ENCODE assay signal across 8 cellular contexts in genomic region chr10:131786756-131787605, GRCh38.
DNase-seq lines count a peak whose midpoint lies in the region; ATAC-seq and TF ChIP-seq lines count a peak whose summit lies in the region.

No MANE protein-coding gene starts in this region.

- peaks cover 3% of the 10 kb centered on the region for H3K27me3 Mint-ChIP-seq in activated CD8-positive, alpha-beta T cell treated with anti-CD3 and anti-CD28 coated beads for 36 hours
- peaks cover 4% of the 10 kb centered on the region for H3K27me3 Mint-ChIP-seq in glutamatergic neuron (ENCODE audit: unreplicated experiment)
- H3K27me3 Mint-ChIP-seq in activated T-helper 2 cell treated with anti-CD3 and anti-CD28 coated beads, Interferon-gamma antibody, Interleukin-2, Interleukin-4, amounts not matched to agents 10 μg/mL and 5 μg/mL and 100 μg/mL, durations not matched to agents 14 hours and 24 hours and 36 hours (ENCODE audit: low read depth) = no peaks in the 10 kb centered on the region

- DNase-seq in NCI-H2029 (lab: John Stamatoyannopoulos, UW) (peak; percentile 8), NCI-H2029 treated with DMSO at 0.1 percent for 48 hours (lab: John Stamatoyannopoulos, UW) (no peak), LNCaP clone FGC (ENCODE audit: low read depth) (peak; percentile 6), glutamatergic neuron (no peak)
- peak; percentile 67 for DNase-seq in activated CD8-positive, alpha-beta T cell treated with anti-CD3 and anti-CD28 coated beads for 36 hours
- peak; percentile 11 for DNase-seq in stimulated activated CD4-positive, alpha-beta T cell treated with anti-CD3 and anti-CD28 coated beads, Interleukin-1b, Interleukin-23, amount 100 ng/mL, for 48 hours
- DNase-seq in activated T-helper 2 cell treated with anti-CD3 and anti-CD28 coated beads, Interferon-gamma antibody, Interleukin-2, Interleukin-4, amounts not matched to agents 10 μg/mL and 5 μg/mL and 100 μg/mL, durations not matched to agents 14 hours and 24 hours and 36 hours (ENCODE audit: low spot score) = no peak

- POLR2A ChIA-PET in activated CD8-positive, alpha-beta T cell treated with anti-CD3 and anti-CD28 coated beads for 36 hours (lab: Charles Lee) = interaction anchor here (0.7 kb wide), 1 partner anchor 23 kb away, joined by 3 read pairs; no protein-coding TSS in a partner anchor

- CTCF ChIA-PET in activated CD8-positive, alpha-beta T cell treated with anti-CD3 and anti-CD28 coated beads for 36 hours (lab: Charles Lee) = interaction anchor here (0.8 to 1.3 kb wide), 5 partner anchors 10 to 88 kb away, joined by 3 to 4 read pairs (median 3); no protein-coding TSS in a partner anchor

- TF ChIP-seq CTCF in LNCaP clone FGC (IDR thresholded peaks at IDR 0.05; ENCODE audit: control insufficient read depth, extremely low read depth, insufficient read depth) = peak; percentile 72
- TF ChIP-seq CTCF in activated CD8-positive, alpha-beta T cell treated with anti-CD3 and anti-CD28 coated beads for 36 hours (IDR thresholded peaks at IDR 0.05) = peak; percentile 79
- TF ChIP-seq CTCF in glutamatergic neuron (IDR thresholded peaks at IDR 0.05; ENCODE audit: partially characterized antibody, unreplicated experiment) = peak; percentile 90

- no peak overlapping the region for H3K4me3 ChIP-seq in LNCaP clone FGC (ENCODE audit: low read depth, low read length)

- H3K36me3 Mint-ChIP-seq in activated CD8-positive, alpha-beta T cell treated with anti-CD3 and anti-CD28 coated beads for 36 hours (ENCODE audit: low read depth) = no peaks in the 10 kb centered on the region
- H3K36me3 Mint-ChIP-seq in glutamatergic neuron (ENCODE audit: unreplicated experiment) = peaks cover 6% of the 10 kb centered on the region
- H3K36me3 Mint-ChIP-seq in activated T-helper 2 cell treated with anti-CD3 and anti-CD28 coated beads, Interferon-gamma antibody, Interleukin-2, Interleukin-4, amounts not matched to agents 10 μg/mL and 5 μg/mL and 100 μg/mL, durations not matched to agents 14 hours and 24 hours and 36 hours (ENCODE audit: low read depth) = no peaks in the 10 kb centered on the region

- H3K27ac Mint-ChIP-seq in activated CD8-positive, alpha-beta T cell treated with anti-CD3 and anti-CD28 coated beads for 36 hours = no peak overlapping the region
- H3K27ac Mint-ChIP-seq in glutamatergic neuron (ENCODE audit: unreplicated experiment) = no peak overlapping the region
- H3K27ac Mint-ChIP-seq in activated T-helper 2 cell treated with anti-CD3 and anti-CD28 coated beads, Interferon-gamma antibody, Interleukin-2, Interleukin-4, amounts not matched to agents 10 μg/mL and 5 μg/mL and 100 μg/mL, durations not matched to agents 14 hours and 24 hours and 36 hours = no peak overlapping the region

- intact Hi-C loops in activated CD8-positive, alpha-beta T cell treated with anti-CD3 and anti-CD28 coated beads for 36 hours (cut with micrococcal nuclease) = no loop called here
- intact Hi-C loops in activated T-helper 2 cell treated with anti-CD3 and anti-CD28 coated beads, Interferon-gamma antibody, Interleukin-2, Interleukin-4, amounts not matched to agents 10 μg/mL and 5 μg/mL and 100 μg/mL, durations not matched to agents 14 hours and 24 hours and 36 hours (cut with micrococcal nuclease) = no loop called here

- H3K4me1 Mint-ChIP-seq in activated CD8-positive, alpha-beta T cell treated with anti-CD3 and anti-CD28 coated beads for 36 hours (ENCODE audit: low read depth) = no peaks in the 10 kb centered on the region
- H3K4me1 Mint-ChIP-seq in glutamatergic neuron (ENCODE audit: low read depth, unreplicated experiment) = no peaks in the 10 kb centered on the region
- H3K4me1 Mint-ChIP-seq in activated T-helper 2 cell treated with anti-CD3 and anti-CD28 coated beads, Interferon-gamma antibody, Interleukin-2, Interleukin-4, amounts not matched to agents 10 μg/mL and 5 μg/mL and 100 μg/mL, durations not matched to agents 14 hours and 24 hours and 36 hours (ENCODE audit: low read depth) = no peaks in the 10 kb centered on the region

- H3K9me3 Mint-ChIP-seq in activated CD8-positive, alpha-beta T cell treated with anti-CD3 and anti-CD28 coated beads for 36 hours = no peaks in the 10 kb centered on the region
- no peaks in the 10 kb centered on the region for H3K9me3 Mint-ChIP-seq in glutamatergic neuron (ENCODE audit: unreplicated experiment)
- H3K9me3 Mint-ChIP-seq in activated T-helper 2 cell treated with anti-CD3 and anti-CD28 coated beads, Interferon-gamma antibody, Interleukin-2, Interleukin-4, amounts not matched to agents 10 μg/mL and 5 μg/mL and 100 μg/mL, durations not matched to agents 14 hours and 24 hours and 36 hours = peaks cover 17% of the 10 kb centered on the region

- H3K4me3 Mint-ChIP-seq in activated CD8-positive, alpha-beta T cell treated with anti-CD3 and anti-CD28 coated beads for 36 hours = no peak overlapping the region
- H3K4me3 Mint-ChIP-seq in glutamatergic neuron (ENCODE audit: unreplicated experiment) = no peak overlapping the region
- H3K4me3 Mint-ChIP-seq in activated T-helper 2 cell treated with anti-CD3 and anti-CD28 coated beads, Interferon-gamma antibody, Interleukin-2, Interleukin-4, amounts not matched to agents 10 μg/mL and 5 μg/mL and 100 μg/mL, durations not matched to agents 14 hours and 24 hours and 36 hours (ENCODE audit: low read depth) = no peak overlapping the region

- no peak for ATAC-seq in activated CD8-positive, alpha-beta T cell treated with anti-CD3 and anti-CD28 coated beads for 36 hours
- ATAC-seq in HG03457 (IDR thresholded peaks at IDR 0.05; ENCODE audit: unreplicated experiment) = no peak

Comparison
In these comparisons a context has a peak if more than half of its experiments do, and no peak if none do; other contexts are left out.
1. DNase-seq: peak in NCI-H2029 (single experiment), LNCaP clone FGC (single experiment), activated CD8-positive, alpha-beta T cell treated with anti-CD3 and anti-CD28 coated beads for 36 hours (single experiment) and stimulated activated CD4-positive, alpha-beta T cell treated with anti-CD3 and anti-CD28 coated beads, Interleukin-1b, Interleukin-23, amount 100 ng/mL, for 48 hours (single experiment); none in NCI-H2029 treated with DMSO at 0.1 percent for 48 hours (single experiment), glutamatergic neuron (single experiment) and activated T-helper 2 cell treated with anti-CD3 and anti-CD28 coated beads, Interferon-gamma antibody, Interleukin-2, Interleukin-4, amounts not matched to agents 10 μg/mL and 5 μg/mL and 100 μg/mL, durations not matched to agents 14 hours and 24 hours and 36 hours (single experiment).
2. Peak in every context shown above with its lines, with median percentiles within 50 percentile points of each other: CTCF ChIP-seq.